11 cellular contexts compared by ENCODE assay signal in the genomic region with DNA sequence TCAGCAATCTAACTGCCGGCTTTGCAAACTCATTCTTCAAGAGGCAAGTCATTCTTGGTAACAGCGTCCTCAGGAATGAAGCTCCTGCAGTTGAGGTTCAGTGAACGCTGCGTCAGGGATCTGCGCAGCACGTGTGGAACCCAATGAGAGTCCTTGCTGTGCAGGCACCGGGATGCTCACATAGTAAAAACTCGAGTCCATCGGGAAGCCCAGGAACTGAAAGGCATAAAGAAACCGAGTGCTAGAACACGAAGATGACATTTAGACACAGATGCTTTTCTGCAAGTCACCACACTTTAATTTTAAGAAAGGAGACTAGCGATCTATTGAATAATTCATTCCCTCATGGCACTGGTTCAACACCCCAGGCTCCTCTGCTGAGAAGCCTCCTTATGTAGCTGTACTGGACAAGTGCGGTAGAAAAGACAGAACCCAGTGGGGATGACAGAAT. TPM values are rescaled to one million over a fixed set of nuclear protein-coding genes. Genes with fewer than 3 reads are reported as not detected.
DNase-seq lines count a peak whose midpoint lies in the region; ATAC-seq lines count a peak whose summit lies in the region.
"Had no signal": no experiment of that assay in that cellular context is flagged by ENCODE, and none has a peak within 500 bp of the region (broad histone marks: within the 10 kb centered on the region; RNA-seq: fewer than 3 reads in every experiment).

No MANE protein-coding gene starts in this region.

- peaks cover 30% of the 10 kb centered on the region for H3K4me1 Mint-ChIP-seq in activated T-cell treated with anti-CD3 and anti-CD28 coated beads, Interleukin-2, amount 50 U/mL, for 4 hours (ENCODE audit: low read depth)
- peaks cover 16% of the 10 kb centered on the region for H3K4me1 Mint-ChIP-seq in activated T-helper 2 cell treated with anti-CD3 and anti-CD28 coated beads, Interferon-gamma antibody, Interleukin-2, Interleukin-4, amounts not matched to agents 10 μg/mL and 5 μg/mL and 100 μg/mL, durations not matched to agents 14 hours and 24 hours and 36 hours (ENCODE audit: low read depth)

- H3K9me3 ChIP-seq in iPS-15b (ENCODE audit: control insufficient read depth, insufficient read depth, low read length) (no peaks in the 10 kb centered on the region), skeletal muscle satellite cell (replicated peaks; ENCODE audit: low read length) (no peaks in the 10 kb centered on the region)
- H3K9me3 ChIP-seq: SJCRH30 had no signal

- no peak for DNase-seq in activated T-cell treated with anti-CD3 and anti-CD28 coated beads, Interleukin-2, amount 50 U/mL, for 4 hours
- no peak for DNase-seq in activated T-cell treated with anti-CD3 and anti-CD28 coated beads, Interleukin-2, amount 50 U/mL, for 1 hour
- DNase-seq in activated T-helper 2 cell treated with anti-CD3 and anti-CD28 coated beads, Interferon-gamma antibody, Interleukin-2, Interleukin-4, amounts not matched to agents 10 μg/mL and 5 μg/mL and 100 μg/mL, durations not matched to agents 14 hours and 24 hours and 36 hours (ENCODE audit: low spot score) = no peak
- DNase-seq in posterior vena cava (ENCODE audit: low spot score) (no peak), iPS-NIHi11 (ENCODE audit: low spot score) (no peak)
- DNase-seq: NCI-H1930, SJCRH30 had no signal

- H3K36me3 ChIP-seq in iPS-15b (ENCODE audit: control insufficient read depth, insufficient read depth, low read length) = no peaks in the 10 kb centered on the region
- no peaks in the 10 kb centered on the region for H3K36me3 ChIP-seq in skeletal muscle satellite cell (ENCODE audit: insufficient read depth, low read length)
- H3K36me3 ChIP-seq: SJCRH30 had no signal

- no peaks in the 10 kb centered on the region for H3K9me3 Mint-ChIP-seq in activated T-cell treated with anti-CD3 and anti-CD28 coated beads, Interleukin-2, amount 50 U/mL, for 4 hours
- H3K9me3 Mint-ChIP-seq in activated T-helper 2 cell treated with anti-CD3 and anti-CD28 coated beads, Interferon-gamma antibody, Interleukin-2, Interleukin-4, amounts not matched to agents 10 μg/mL and 5 μg/mL and 100 μg/mL, durations not matched to agents 14 hours and 24 hours and 36 hours = no peaks in the 10 kb centered on the region

- peak overlapping the region; percentile 100 for H3K4me2 ChIP-seq in skeletal muscle satellite cell (ENCODE audit: low read length)

- peak overlapping the region; percentile 52 for H3K4me3 ChIP-seq in iPS-15b (ENCODE audit: low read depth, low read length)
- peak overlapping the region; percentile 99 for H3K4me3 ChIP-seq in skeletal muscle satellite cell (ENCODE audit: low read length)
- H3K4me3 ChIP-seq: lung, SJCRH30 had no signal

- no peak for ATAC-seq in activated T-cell treated with anti-CD3 and anti-CD28 coated beads, Interleukin-2, amount 50 U/mL, for 4 hours
- ATAC-seq in GM18517 (IDR thresholded peaks at IDR 0.05; ENCODE audit: unreplicated experiment) = no peak

- no peaks in the 10 kb centered on the region for H3K27me3 ChIP-seq in iPS-15b (ENCODE audit: control insufficient read depth, insufficient read depth, low read length)
- peaks cover 4% of the 10 kb centered on the region for H3K27me3 ChIP-seq in skeletal muscle satellite cell (ENCODE audit: control insufficient read depth, insufficient read depth, low read length)
- H3K27me3 ChIP-seq: SJCRH30 had no signal

- intact Hi-C loops in activated T-helper 2 cell treated with anti-CD3 and anti-CD28 coated beads, Interferon-gamma antibody, Interleukin-2, Interleukin-4, amounts not matched to agents 10 μg/mL and 5 μg/mL and 100 μg/mL, durations not matched to agents 14 hours and 24 hours and 36 hours (cut with micrococcal nuclease) = loop anchor here (5.0 kb wide), 1 partner anchor 117 kb away; no protein-coding TSS in a partner anchor
- intact Hi-C loops in posterior vena cava (cut with DNase I) = no loop called here

- H3K9ac ChIP-seq in iPS-15b (ENCODE audit: low read depth, low read length) = no peak overlapping the region
- H3K9ac ChIP-seq in skeletal muscle satellite cell (ENCODE audit: low read depth, low read length) = no peak overlapping the region

- H3K27me3 Mint-ChIP-seq in activated T-cell treated with anti-CD3 and anti-CD28 coated beads, Interleukin-2, amount 50 U/mL, for 4 hours (ENCODE audit: low read depth) = peaks cover 53% of the 10 kb centered on the region
- H3K27me3 Mint-ChIP-seq in activated T-helper 2 cell treated with anti-CD3 and anti-CD28 coated beads, Interferon-gamma antibody, Interleukin-2, Interleukin-4, amounts not matched to agents 10 μg/mL and 5 μg/mL and 100 μg/mL, durations not matched to agents 14 hours and 24 hours and 36 hours (ENCODE audit: low read depth) = peaks cover 67% of the 10 kb centered on the region

- no peaks in the 10 kb centered on the region for H3K36me3 Mint-ChIP-seq in activated T-cell treated with anti-CD3 and anti-CD28 coated beads, Interleukin-2, amount 50 U/mL, for 4 hours (ENCODE audit: insufficient read depth)
- no peaks in the 10 kb centered on the region for H3K36me3 Mint-ChIP-seq in activated T-helper 2 cell treated with anti-CD3 and anti-CD28 coated beads, Interferon-gamma antibody, Interleukin-2, Interleukin-4, amounts not matched to agents 10 μg/mL and 5 μg/mL and 100 μg/mL, durations not matched to agents 14 hours and 24 hours and 36 hours (ENCODE audit: low read depth)

- H3K4me3 Mint-ChIP-seq in activated T-cell treated with anti-CD3 and anti-CD28 coated beads, Interleukin-2, amount 50 U/mL, for 4 hours = peak overlapping the region; percentile 59
- peak overlapping the region; percentile 21 for H3K4me3 Mint-ChIP-seq in activated T-helper 2 cell treated with anti-CD3 and anti-CD28 coated beads, Interferon-gamma antibody, Interleukin-2, Interleukin-4, amounts not matched to agents 10 μg/mL and 5 μg/mL and 100 μg/mL, durations not matched to agents 14 hours and 24 hours and 36 hours (ENCODE audit: low read depth)

- H3K4me1 ChIP-seq in iPS-15b (ENCODE audit: control insufficient read depth, insufficient read depth, low read length) (peaks cover 6% of the 10 kb centered on the region), skeletal muscle satellite cell (ENCODE audit: control insufficient read depth, insufficient read depth, low read length) (peaks cover 19% of the 10 kb centered on the region)

- H3K27ac Mint-ChIP-seq in activated T-helper 2 cell treated with anti-CD3 and anti-CD28 coated beads, Interferon-gamma antibody, Interleukin-2, Interleukin-4, amounts not matched to agents 10 μg/mL and 5 μg/mL and 100 μg/mL, durations not matched to agents 14 hours and 24 hours and 36 hours = no peak overlapping the region

RNA-seq across cellular contexts. Expression of a gene that starts 2.1 kb away (rescaled TPM):
- total RNA-seq in activated T-cell treated with anti-CD3 and anti-CD28 coated beads, Interleukin-2, amount 50 U/mL, for 4 hours = 10 to 100 TPM; 12.8 to 29.1 (median 17.9) TPM
- 28.2 and 33.1 TPM in 2 replicates for total RNA-seq in activated T-helper 2 cell treated with anti-CD3 and anti-CD28 coated beads, Interferon-gamma antibody, Interleukin-2, Interleukin-4, amounts not matched to agents 10 μg/mL and 5 μg/mL and 100 μg/mL, durations not matched to agents 14 hours and 24 hours and 36 hours
- total RNA-seq in skeletal muscle satellite cell (2012; rRNA removed) = 32.1 and 53.2 TPM in 2 replicates
- total RNA-seq in posterior vena cava = 10 to 100 TPM; 49.3 to 68.6 TPM
